Comparison of ENCODE assay signal across 10 cellular contexts in the genomic region with DNA sequence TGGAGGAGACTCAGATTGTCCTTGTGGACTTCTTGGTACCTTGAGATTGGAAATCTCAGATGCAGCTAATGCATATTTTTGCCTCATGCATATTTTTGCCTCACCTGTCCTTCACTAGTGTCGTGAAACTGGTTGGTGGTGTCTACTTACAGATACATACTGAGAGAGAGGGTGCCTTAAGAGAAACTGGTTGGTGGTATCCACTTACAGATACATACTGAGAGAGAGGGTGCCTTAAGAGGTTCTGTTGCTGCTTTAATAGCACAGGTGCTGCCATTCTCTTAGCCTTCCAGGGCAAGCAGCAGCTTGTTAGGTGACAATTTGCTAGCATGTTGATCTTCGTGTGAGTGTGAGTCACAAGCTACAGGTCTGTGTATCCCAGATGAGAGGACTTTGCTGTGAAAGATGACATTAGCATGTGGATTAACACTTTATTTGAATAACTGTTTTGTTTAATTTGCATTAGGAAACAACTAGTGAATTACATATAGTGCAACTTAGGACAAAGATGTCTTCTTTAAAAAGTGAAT. TPM values are rescaled to one million over a fixed set of nuclear protein-coding genes. Genes with fewer than 3 reads are reported as not detected.
DNase-seq lines count a peak whose midpoint lies in the region; ATAC-seq, FAIRE-seq and TF ChIP-seq lines count a peak whose summit lies in the region.
"Had no signal": no experiment of that assay in that cellular context is flagged by ENCODE, and none has a peak within 500 bp of the region (broad histone marks: within the 10 kb centered on the region; RNA-seq: fewer than 3 reads in every experiment).

No MANE protein-coding gene starts in this region.

- no TSS peak for BruUV-seq in A673 (replicated peaks; lab: Mats Ljungman, UMichigan)

- FAIRE-seq in GM12892 (lab: Jason Lieb, UNC) = peak; percentile 40

- no peak for TF ChIP-seq EP300 in gastroesophageal sphincter (IDR thresholded peaks at IDR 0.05)

- peak overlapping the region; percentile 68 for H3K4me3 ChIP-seq in A673 (ENCODE audit: low read depth, low read length, poor library complexity, severe bottlenecking)
- no peak overlapping the region for H3K4me3 ChIP-seq in gastroesophageal sphincter

- ATAC-seq in esophagus mucosa (peak; percentile 71), gastroesophageal sphincter (no peak), HG02642 (IDR thresholded peaks at IDR 0.05; ENCODE audit: poor library complexity, unreplicated experiment) (no peak)

- H3K27me3 ChIP-seq in A673 (replicated peaks; ENCODE audit: insufficient read depth, low read depth, low read length, poor library complexity) (no peaks in the 10 kb centered on the region), gastroesophageal sphincter (no peaks in the 10 kb centered on the region)
- H3K27me3 ChIP-seq: adrenal gland had no signal

- DNase-seq in A673 (ENCODE audit: low spot score) (no peak), GM12892 (ENCODE audit: insufficient read length) (no peak), NCI-H774 (lab: John Stamatoyannopoulos, UW) (peak; percentile 8), putamen (ENCODE audit: low spot score) (no peak)
- no peak for DNase-seq in activated CD4-positive, CD25-positive, alpha-beta regulatory T cell (lab: John Stamatoyannopoulos, UW)
- DNase-seq: adrenal gland, KBM-7 had no signal

- TF ChIP-seq POLR2A in GM12892 (IDR thresholded peaks at IDR 0.05; ENCODE audit: low read depth, low read length) (no peak), gastroesophageal sphincter (IDR thresholded peaks at IDR 0.05) (no peak)

- CTCF ChIA-PET in A673 (lab: Charles Lee) = interaction anchor here (1.9 kb wide), 1 partner anchor 15 kb away, joined by 8 read pairs; no protein-coding TSS in a partner anchor

- TF ChIP-seq CTCF in A673 (conservative IDR thresholded peaks at IDR 0.05; ENCODE audit: low read depth, low read length) (no peak), gastroesophageal sphincter (IDR thresholded peaks at IDR 0.05) (no peak)

- H3K4me1 ChIP-seq in A673 (ENCODE audit: insufficient read depth, low read length, poor library complexity, severe bottlenecking) = peaks cover 42% of the 10 kb centered on the region
- H3K4me1 ChIP-seq in gastroesophageal sphincter = peaks cover 4 to 22% (median 5%) of the 10 kb centered on the region in 3 donors

- 0 to 40% methylated on average over 1 to 2 of the region's 2 CpGs for WGBS in gastroesophageal sphincter (ENCODE audit: low coverage in 1 of 2), 2 donors

- H3K36me3 ChIP-seq in A673 (ENCODE audit: insufficient read depth, low read length, poor library complexity, severe bottlenecking) = peaks cover 51% of the 10 kb centered on the region
- H3K36me3 ChIP-seq in gastroesophageal sphincter = no peaks in the 10 kb centered on the region
- H3K36me3 ChIP-seq: adrenal gland had no signal

- POLR2A ChIA-PET in A673 (lab: Charles Lee; ENCODE audit: low non-redundant PET) = interaction anchor here (0.7 kb wide), 1 partner anchor 258 kb away, joined by 13 read pairs; no protein-coding TSS in a partner anchor

- H3K9me3 ChIP-seq in A673 (ENCODE audit: low read depth, low read length, poor library complexity, severe bottlenecking) (no peaks in the 10 kb centered on the region), gastroesophageal sphincter (no peaks in the 10 kb centered on the region)
- H3K9me3 ChIP-seq: adrenal gland had no signal

- intact Hi-C loops in A673 (cut with micrococcal nuclease; ENCODE audit: unreplicated experiment) = no loop called here

- H3K27ac ChIP-seq in A673 (ENCODE audit: low read depth, low read length, poor library complexity, severe bottlenecking) (no peak overlapping the region), gastroesophageal sphincter (no peak overlapping the region)

RNA-seq across cellular contexts. Expression of gene PTTG1, which starts 1.4 kb away (rescaled TPM):
- total RNA-seq in A673 (2021) (192 and 199 TPM in 2 replicates), esophagus mucosa (74.7 TPM), gastroesophageal sphincter (10 to 100 TPM in 1 of 4 donors, 1 to 10 TPM in 3; 3.5 to 31.8 (median 4.8) TPM)
- polyA plus RNA-seq in GM12892 (2012; ENCODE audit: missing spikeins) = 184 TPM

RNA-seq across cellular contexts. Expression of gene SLU7, which starts 4.2 kb away (rescaled TPM):
- total RNA-seq in A673 (2021) (37.4 and 43.1 TPM in 2 replicates), esophagus mucosa (23.8 TPM), gastroesophageal sphincter (100 to 1,000 TPM in 1 of 4 donors, 10 to 100 TPM in 3; 52.6 to 133 (median 88.3) TPM)
- polyA plus RNA-seq in GM12892 (2012; ENCODE audit: missing spikeins) = 53.8 TPM

RNA-seq across cellular contexts. Expression of gene FAM200C, which starts 23.2 kb away (rescaled TPM):
- 6.3 TPM in 2 replicates for total RNA-seq in A673 (2021)
- 3.2 TPM for polyA plus RNA-seq in GM12892 (2012; ENCODE audit: missing spikeins)
- total RNA-seq in esophagus mucosa = 0.76 TPM
- 1 to 10 TPM; 3.5 to 9.5 (median 6.8) TPM for total RNA-seq in gastroesophageal sphincter

RNA-seq across cellular contexts. Expression of gene C1QTNF2, which starts 52.7 kb away (rescaled TPM):
- total RNA-seq in A673 (2021) (0.24 and 0.39 TPM in 2 replicates), esophagus mucosa (0.20 TPM), gastroesophageal sphincter (1 to 10 TPM; 1.5 to 6.9 (median 3.2) TPM)
- not detected for polyA plus RNA-seq in GM12892 (2012; ENCODE audit: missing spikeins)
